ENCODE assay signal across 26 cellular contexts in genomic region chr3:15743587-15744009, GRCh38. TPM values are rescaled to one million over a fixed set of nuclear protein-coding genes. Genes with fewer than 3 reads are reported as not detected.
DNase-seq lines count a peak whose midpoint lies in the region; ATAC-seq, FAIRE-seq and TF ChIP-seq lines count a peak whose summit lies in the region.
"Had no signal": no experiment of that assay in that cellular context is flagged by ENCODE, and none has a peak within 500 bp of the region (broad histone marks: within the 10 kb centered on the region; RNA-seq: fewer than 3 reads in every experiment).

No MANE protein-coding gene starts in this region.

- CTCF ChIA-PET in activated CD8-positive, alpha-beta T cell treated with anti-CD3 and anti-CD28 coated beads for 36 hours (lab: Charles Lee), result interaction anchor here (0.9 kb wide), 1 partner anchor 69 kb away, joined by 4 read pairs; no protein-coding TSS in a partner anchor
- CTCF ChIA-PET in activated CD8-positive, alpha-beta T cell treated with anti-CD3 and anti-CD28 coated beads, Interleukin-2, amount 10 ng/mL, durations not matched to agents 7 days and 5 days (lab: Charles Lee), result interaction anchor here (1.2 kb wide), 1 partner anchor 113 kb away, joined by 5 read pairs; no protein-coding TSS in a partner anchor

- H3K36me3 Mint-ChIP-seq in activated CD8-positive, alpha-beta T cell treated with anti-CD3 and anti-CD28 coated beads for 36 hours (ENCODE audit: low read depth), result peaks cover 65% of the 10 kb centered on the region
- peaks cover 62% of the 10 kb centered on the region for H3K36me3 Mint-ChIP-seq in activated CD8-positive, alpha-beta T cell treated with anti-CD3 and anti-CD28 coated beads, Interleukin-2, amount 10 ng/mL, durations not matched to agents 7 days and 5 days (ENCODE audit: low read depth)
- peaks cover 57% of the 10 kb centered on the region for H3K36me3 Mint-ChIP-seq in activated T-helper 1 cell treated with anti-CD3 and anti-CD28 coated beads, Interleukin-12 subunit alpha, Interleukin-12 subunit beta, Interleukin-2, Interleukin-4 antibody, amounts not matched to agents 30 ng/mL and 10 ng/mL and 1 ng/mL, durations not matched to agents 14 hours and 24 hours and 36 hours (ENCODE audit: low read depth)

- H3K27ac ChIP-seq in left lung (no peak overlapping the region), thyroid gland (peak overlapping the region in 2 of 3 donors; percentile 42 to 51)
- H3K27ac ChIP-seq: psoas muscle, RWPE1, WERI-Rb-1 had no signal

- H3K4me1 Mint-ChIP-seq in activated CD8-positive, alpha-beta T cell treated with anti-CD3 and anti-CD28 coated beads for 36 hours (ENCODE audit: low read depth), result peaks cover 39% of the 10 kb centered on the region
- peaks cover 37% of the 10 kb centered on the region for H3K4me1 Mint-ChIP-seq in activated CD8-positive, alpha-beta T cell treated with anti-CD3 and anti-CD28 coated beads, Interleukin-2, amount 10 ng/mL, durations not matched to agents 7 days and 5 days (ENCODE audit: low read depth)
- peaks cover 51% of the 10 kb centered on the region for H3K4me1 Mint-ChIP-seq in activated T-helper 1 cell treated with anti-CD3 and anti-CD28 coated beads, Interleukin-12 subunit alpha, Interleukin-12 subunit beta, Interleukin-2, Interleukin-4 antibody, amounts not matched to agents 30 ng/mL and 10 ng/mL and 1 ng/mL, durations not matched to agents 14 hours and 24 hours and 36 hours (ENCODE audit: low read depth)

- H3K4me3 ChIP-seq in left lung (no peak overlapping the region), thyroid gland (replicated peaks in 1 of 3) (no peak overlapping the region)
- H3K4me3 ChIP-seq: psoas muscle, uterus had no signal

- FAIRE-seq in D721Med (lab: Jason Lieb, UNC), result no peak
- FAIRE-seq: H1 had no signal

- H3K36me3 ChIP-seq in left lung (peaks cover 0 to 7% of the 10 kb centered on the region in 2 donors), thyroid gland (no peaks in the 10 kb centered on the region)
- H3K36me3 ChIP-seq: BE2C, uterus had no signal

- H3K4me1 ChIP-seq in left lung (no peaks in the 10 kb centered on the region), thyroid gland (peaks cover 0 to 7% of the 10 kb centered on the region in 2 donors)
- H3K4me1 ChIP-seq: BE2C, psoas muscle, uterus had no signal

- no peak overlapping the region for H3K4me3 Mint-ChIP-seq in activated CD8-positive, alpha-beta T cell treated with anti-CD3 and anti-CD28 coated beads for 36 hours
- no peak overlapping the region for H3K4me3 Mint-ChIP-seq in activated CD8-positive, alpha-beta T cell treated with anti-CD3 and anti-CD28 coated beads, Interleukin-2, amount 10 ng/mL, durations not matched to agents 7 days and 5 days
- H3K4me3 Mint-ChIP-seq in activated T-helper 1 cell treated with anti-CD3 and anti-CD28 coated beads, Interleukin-12 subunit alpha, Interleukin-12 subunit beta, Interleukin-2, Interleukin-4 antibody, amounts not matched to agents 30 ng/mL and 10 ng/mL and 1 ng/mL, durations not matched to agents 14 hours and 24 hours and 36 hours, result no peak overlapping the region
- H3K4me3 Mint-ChIP-seq: activated CD4-positive, alpha-beta T cell treated with anti-CD3 and anti-CD28 coated beads, Interleukin-2, amount 10 ng/mL, durations not matched to agents 7 days and 5 days; activated naive CD8-positive, alpha-beta T cell treated with anti-CD3 and anti-CD28 coated beads, Interleukin-2, amount 50 U/mL, for 24 hours had no signal

- H3K9me3 ChIP-seq in left lung (peaks cover 0 to 18% of the 10 kb centered on the region in 2 donors), thyroid gland (no peaks in the 10 kb centered on the region)
- H3K9me3 ChIP-seq: BE2C had no signal

- peak overlapping the region; percentile 1 for H3K27ac Mint-ChIP-seq in activated CD8-positive, alpha-beta T cell treated with anti-CD3 and anti-CD28 coated beads for 36 hours
- no peak overlapping the region for H3K27ac Mint-ChIP-seq in activated CD8-positive, alpha-beta T cell treated with anti-CD3 and anti-CD28 coated beads, Interleukin-2, amount 10 ng/mL, durations not matched to agents 7 days and 5 days
- peak overlapping the region; percentile 55 for H3K27ac Mint-ChIP-seq in activated T-helper 1 cell treated with anti-CD3 and anti-CD28 coated beads, Interleukin-12 subunit alpha, Interleukin-12 subunit beta, Interleukin-2, Interleukin-4 antibody, amounts not matched to agents 30 ng/mL and 10 ng/mL and 1 ng/mL, durations not matched to agents 14 hours and 24 hours and 36 hours
- H3K27ac Mint-ChIP-seq: activated naive CD8-positive, alpha-beta T cell treated with anti-CD3 and anti-CD28 coated beads, Interleukin-2, amount 50 U/mL, for 24 hours had no signal

- H3K27me3 Mint-ChIP-seq in activated CD8-positive, alpha-beta T cell treated with anti-CD3 and anti-CD28 coated beads for 36 hours, result no peaks in the 10 kb centered on the region
- H3K27me3 Mint-ChIP-seq in activated CD8-positive, alpha-beta T cell treated with anti-CD3 and anti-CD28 coated beads, Interleukin-2, amount 10 ng/mL, durations not matched to agents 7 days and 5 days (ENCODE audit: low read depth), result no peaks in the 10 kb centered on the region
- no peaks in the 10 kb centered on the region for H3K27me3 Mint-ChIP-seq in activated T-helper 1 cell treated with anti-CD3 and anti-CD28 coated beads, Interleukin-12 subunit alpha, Interleukin-12 subunit beta, Interleukin-2, Interleukin-4 antibody, amounts not matched to agents 30 ng/mL and 10 ng/mL and 1 ng/mL, durations not matched to agents 14 hours and 24 hours and 36 hours (ENCODE audit: insufficient read depth)
- H3K27me3 Mint-ChIP-seq: activated CD4-positive, alpha-beta T cell treated with anti-CD3 and anti-CD28 coated beads, Interleukin-2, amount 10 ng/mL, durations not matched to agents 7 days and 5 days; activated naive CD8-positive, alpha-beta T cell treated with anti-CD3 and anti-CD28 coated beads, Interleukin-2, amount 50 U/mL, for 24 hours had no signal

- 93 to 94% methylated on average over 3 of the region's 3 CpGs for WGBS in thyroid gland, 2 donors

- H3K27me3 ChIP-seq in left lung (no peaks in the 10 kb centered on the region), thyroid gland (no peaks in the 10 kb centered on the region)
- H3K27me3 ChIP-seq: BE2C, uterus had no signal

- POLR2A ChIA-PET in activated CD8-positive, alpha-beta T cell treated with anti-CD3 and anti-CD28 coated beads for 36 hours (lab: Charles Lee), result interaction anchor here (0.6 to 1.7 kb wide), 2 partner anchors 12 to 91 kb away, joined by 3 to 4 read pairs; no protein-coding TSS in a partner anchor
- POLR2A ChIA-PET in activated CD8-positive, alpha-beta T cell treated with anti-CD3 and anti-CD28 coated beads, Interleukin-2, amount 10 ng/mL, durations not matched to agents 7 days and 5 days (lab: Charles Lee), result no interaction called here

- no peak for DNase-seq in activated CD8-positive, alpha-beta T cell treated with anti-CD3 and anti-CD28 coated beads for 36 hours
- no peak for DNase-seq in activated CD8-positive, alpha-beta T cell treated with anti-CD3 and anti-CD28 coated beads, Interleukin-2, amount 10 ng/mL, durations not matched to agents 7 days and 5 days
- no peak for DNase-seq in activated T-helper 1 cell treated with anti-CD3 and anti-CD28 coated beads, Interleukin-12 subunit alpha, Interleukin-12 subunit beta, Interleukin-2, Interleukin-4 antibody, amounts not matched to agents 30 ng/mL and 10 ng/mL and 1 ng/mL, durations not matched to agents 14 hours and 24 hours and 36 hours (ENCODE audit: low spot score)
- DNase-seq in left lung, result no peak
- DNase-seq in thyroid gland, result no peak
- DNase-seq in H4 (ENCODE audit: low spot score), result no peak
- no peak for DNase-seq in D721Med (ENCODE audit: insufficient read length, low spot score)
- no peak for DNase-seq in effector CD8-positive, alpha-beta T cell (lab: John Stamatoyannopoulos, UW)
- DNase-seq: activated CD4-positive, alpha-beta T cell treated with anti-CD3 and anti-CD28 coated beads, Interleukin-2, amount 10 ng/mL, durations not matched to agents 7 days and 5 days; activated CD8-positive, alpha-beta memory T cell treated with anti-CD3 and anti-CD28 coated beads, Interleukin-2, amount 50 U/mL, for 48 hours; activated effector memory CD4-positive, alpha-beta T cell treated with Interleukin-2 at 50 U/mL for 16 hours; activated naive CD8-positive, alpha-beta T cell treated with anti-CD3 and anti-CD28 coated beads, Interleukin-2, amount 50 U/mL, for 24 hours; BE2C; cerebellar nuclear complex; COR-L47; DND-41; foreskin fibroblast; NCI-H1092; NCI-H1930; NCI-H2227 treated with DMSO at 0.1 percent for 48 hours; psoas muscle; T-helper 9 cell; uterus; WERI-Rb-1 had no signal

- ATAC-seq in activated CD8-positive, alpha-beta T cell treated with anti-CD3 and anti-CD28 coated beads for 36 hours, result no peak
- ATAC-seq in activated CD8-positive, alpha-beta T cell treated with anti-CD3 and anti-CD28 coated beads, Interleukin-2, amount 10 ng/mL, durations not matched to agents 7 days and 5 days, result no peak
- peak; percentile 83 for ATAC-seq in left lung
- ATAC-seq: activated naive CD8-positive, alpha-beta T cell treated with anti-CD3 and anti-CD28 coated beads, Interleukin-2, amount 50 U/mL, for 24 hours had no signal

- H3K9me3 Mint-ChIP-seq in activated CD8-positive, alpha-beta T cell treated with anti-CD3 and anti-CD28 coated beads for 36 hours, result peaks cover 43% of the 10 kb centered on the region
- H3K9me3 Mint-ChIP-seq in activated CD8-positive, alpha-beta T cell treated with anti-CD3 and anti-CD28 coated beads, Interleukin-2, amount 10 ng/mL, durations not matched to agents 7 days and 5 days (ENCODE audit: insufficient read depth), result peaks cover 40% of the 10 kb centered on the region
- peaks cover 45% of the 10 kb centered on the region for H3K9me3 Mint-ChIP-seq in activated T-helper 1 cell treated with anti-CD3 and anti-CD28 coated beads, Interleukin-12 subunit alpha, Interleukin-12 subunit beta, Interleukin-2, Interleukin-4 antibody, amounts not matched to agents 30 ng/mL and 10 ng/mL and 1 ng/mL, durations not matched to agents 14 hours and 24 hours and 36 hours

- TF ChIP-seq CTCF in activated CD8-positive, alpha-beta T cell treated with anti-CD3 and anti-CD28 coated beads for 36 hours (IDR thresholded peaks at IDR 0.05), result no peak
- TF ChIP-seq CTCF in left lung (IDR thresholded peaks at IDR 0.05) (no peak), thyroid gland (IDR thresholded peaks at IDR 0.05) (peak in 1 of 6 experiments; percentile 10), D721Med (IDR thresholded peaks at IDR 0.05; ENCODE audit: insufficient read depth, missing control alignments) (no peak)

- no peak for TF ChIP-seq POLR2A in thyroid gland (IDR thresholded peaks at IDR 0.05)

- intact Hi-C loops in activated CD8-positive, alpha-beta T cell treated with anti-CD3 and anti-CD28 coated beads for 36 hours (cut with micrococcal nuclease), result no loop called here
- intact Hi-C loops in activated T-helper 1 cell treated with anti-CD3 and anti-CD28 coated beads, Interleukin-12 subunit alpha, Interleukin-12 subunit beta, Interleukin-2, Interleukin-4 antibody, amounts not matched to agents 30 ng/mL and 10 ng/mL and 1 ng/mL, durations not matched to agents 14 hours and 24 hours and 36 hours (cut with micrococcal nuclease), result loop anchor here (2.0 kb wide), 1 partner anchor 383 kb away; no protein-coding TSS in a partner anchor
- intact Hi-C loops in left lung (cut with DNase I), result no loop called here
- intact Hi-C loops in thyroid gland (cut with DNase I), result no loop called here

RNA-seq across cellular contexts. Expression of gene ANKRD28, which starts 54.2 kb away (rescaled TPM):
- total RNA-seq in activated CD8-positive, alpha-beta T cell treated with anti-CD3 and anti-CD28 coated beads for 36 hours, result 10 to 100 TPM; 32.9 to 35.3 TPM
- total RNA-seq in activated CD8-positive, alpha-beta T cell treated with anti-CD3 and anti-CD28 coated beads, Interleukin-2, amount 10 ng/mL, durations not matched to agents 7 days and 5 days, result 10 to 100 TPM; 30.7 to 37.7 TPM
- 39.6 and 42.9 TPM in 2 replicates for total RNA-seq in activated T-helper 1 cell treated with anti-CD3 and anti-CD28 coated beads, Interleukin-12 subunit alpha, Interleukin-12 subunit beta, Interleukin-2, Interleukin-4 antibody, amounts not matched to agents 30 ng/mL and 10 ng/mL and 1 ng/mL, durations not matched to agents 14 hours and 24 hours and 36 hours
- total RNA-seq in left lung (10 to 100 TPM; 49.2 to 60.0 TPM), thyroid gland (10 to 100 TPM; 61.3 to 83.3 (median 72.7) TPM)
- 42.5 and 49.9 TPM in 2 replicates for total RNA-seq in H4 (2014; rRNA removed; shearing (Covaris generic))

Comparison
In these comparisons a context has a peak if more than half of its experiments do, and no peak if none do; other contexts are left out.
1. H3K27ac ChIP-seq: peak in thyroid gland (2 of 3); none in left lung (0 of 2).